ENCODE assay signal across 10 cellular contexts in the genomic region with DNA sequence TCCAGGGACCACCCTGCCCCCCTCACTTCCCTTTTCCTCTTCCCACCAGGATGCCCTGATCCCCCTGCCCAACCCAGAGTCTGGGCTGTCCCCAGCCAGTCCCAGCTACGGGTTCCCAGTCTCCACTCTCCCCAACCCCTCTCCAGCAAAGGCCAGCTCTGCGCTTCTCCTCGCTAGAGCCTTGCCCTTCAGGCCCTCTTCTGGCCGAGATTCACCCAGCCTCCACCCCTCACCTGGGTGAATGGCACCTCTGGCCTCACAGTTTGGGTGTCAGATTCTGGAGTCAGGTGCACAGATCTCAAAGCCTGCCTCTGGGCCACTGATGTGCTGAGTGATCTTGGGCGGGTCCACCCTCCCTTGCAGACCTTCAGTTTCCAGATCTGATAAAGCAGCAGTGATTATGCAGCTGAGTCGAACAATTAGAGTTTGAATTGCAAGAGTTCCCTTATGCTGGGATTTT.
A peak's percentile ranks its signal among the peaks of the same experiment; 100 is the strongest.
DNase-seq lines count a peak whose midpoint lies in the region; ATAC-seq and TF ChIP-seq lines count a peak whose summit lies in the region.
"Had no signal": no experiment of that assay in that cellular context is flagged by ENCODE, and none has a peak within 500 bp of the region (broad histone marks: within the 10 kb centered on the region; RNA-seq: fewer than 3 reads in every experiment).

No MANE protein-coding gene starts in this region.

- H3K27ac Mint-ChIP-seq in GM23338 (no peak overlapping the region), chondrocyte (ENCODE audit: unreplicated experiment) (peak overlapping the region; percentile 65), MCF 10A (ENCODE audit: low read depth, unreplicated experiment) (no peak overlapping the region)
- H3K27ac Mint-ChIP-seq: nephron had no signal

- H3K27me3 Mint-ChIP-seq in GM23338 (ENCODE audit: insufficient read depth, low read depth, poor library complexity) = peaks cover 34% of the 10 kb centered on the region
- H3K27me3 Mint-ChIP-seq in chondrocyte (ENCODE audit: low read depth) = peaks cover 1% of the 10 kb centered on the region
- peaks cover 11% of the 10 kb centered on the region for H3K27me3 Mint-ChIP-seq in MCF 10A (ENCODE audit: insufficient read depth, unreplicated experiment)

- H3K9ac ChIP-seq in BLaER1 = peak overlapping the region; percentile 15; the same call in 1 of the 2 replicates

- peaks cover 38% of the 10 kb centered on the region for H3K4me1 ChIP-seq in BLaER1
- peaks cover 6% of the 10 kb centered on the region for H3K4me1 ChIP-seq in GM23338 (ENCODE audit: insufficient read depth)
- peaks cover 3% of the 10 kb centered on the region for H3K4me1 ChIP-seq in mucosa of descending colon (ENCODE audit: low read depth)
- H3K4me1 ChIP-seq: Caco-2 had no signal

- TF ChIP-seq CTCF in GM23338 (conservative IDR thresholded peaks at IDR 0.05; ENCODE audit: low read depth in 2 of 2) = peak in 1 of 2 experiments; percentile 35; a peak in 2 of 4 replicates
- no peak for TF ChIP-seq CTCF in chondrocyte (IDR thresholded peaks at IDR 0.05)
- TF ChIP-seq CTCF in mucosa of descending colon (IDR thresholded peaks at IDR 0.05) = no peak
- no peak for TF ChIP-seq CTCF in MCF 10A (IDR thresholded peaks at IDR 0.05; ENCODE audit: unreplicated experiment)

- POLR2A ChIA-PET in MCF 10A (lab: Yijun Ruan, JAX) = interaction anchor here (0.7 kb wide), 1 partner anchor 55 kb away, joined by 3 read pairs; no protein-coding TSS in a partner anchor

- no peaks in the 10 kb centered on the region for H3K79me2 ChIP-seq in GM23338 (replicated peaks; ENCODE audit: insufficient read depth)

- peak; percentile 72 for ATAC-seq in GM23338
- ATAC-seq in mucosa of descending colon = peak; percentile 13

- H3K9me2 ChIP-seq in GM23338 (ENCODE audit: insufficient read depth) = no peaks in the 10 kb centered on the region

- peak overlapping the region; percentile 100 for H2AFZ ChIP-seq in GM23338

- peaks cover 9% of the 10 kb centered on the region for H3K36me3 Mint-ChIP-seq in GM23338 (ENCODE audit: low read depth)
- H3K36me3 Mint-ChIP-seq in chondrocyte (ENCODE audit: low read depth) = no peaks in the 10 kb centered on the region
- no peaks in the 10 kb centered on the region for H3K36me3 Mint-ChIP-seq in MCF 10A (ENCODE audit: insufficient read depth, unreplicated experiment)

- no peak overlapping the region for H3K4me3 ChIP-seq in BLaER1
- H3K4me3 ChIP-seq in GM23338 = no peak overlapping the region
- H3K4me3 ChIP-seq in mucosa of descending colon = no peak overlapping the region

- CTCF ChIA-PET in MCF 10A (lab: Yijun Ruan, JAX) = no interaction called here

- H3K9me3 ChIP-seq in BLaER1 (no peaks in the 10 kb centered on the region), mucosa of descending colon (no peaks in the 10 kb centered on the region)
- H3K9me3 ChIP-seq: Caco-2 had no signal

- no peaks in the 10 kb centered on the region for H3F3A ChIP-seq in GM23338 (replicated peaks; ENCODE audit: low read depth)

- no TSS peak for BruUV-seq in MCF 10A (replicated peaks; lab: Mats Ljungman, UMichigan)

- H3K4me3 Mint-ChIP-seq in GM23338 (no peak overlapping the region), chondrocyte (ENCODE audit: unreplicated experiment) (no peak overlapping the region), MCF 10A (ENCODE audit: unreplicated experiment) (no peak overlapping the region)
- H3K4me3 Mint-ChIP-seq: nephron had no signal

- H3K4me2 ChIP-seq in BLaER1 (peak overlapping the region; percentile 73), GM23338 (peak overlapping the region; percentile 70)

- peaks cover 12% of the 10 kb centered on the region for H3K9me3 Mint-ChIP-seq in GM23338
- no peaks in the 10 kb centered on the region for H3K9me3 Mint-ChIP-seq in chondrocyte (ENCODE audit: low read depth)
- H3K9me3 Mint-ChIP-seq in MCF 10A (ENCODE audit: unreplicated experiment) = no peaks in the 10 kb centered on the region

- no peaks in the 10 kb centered on the region for H3K36me3 ChIP-seq in BLaER1
- no peaks in the 10 kb centered on the region for H3K36me3 ChIP-seq in GM23338 (ENCODE audit: insufficient read depth)
- no peaks in the 10 kb centered on the region for H3K36me3 ChIP-seq in mucosa of descending colon (ENCODE audit: low read depth)

- intact Hi-C loops in mucosa of descending colon (cut with DNase I, micrococcal nuclease) (loop anchor here in 1 of 2 donors (5.0 kb wide), 1 partner anchor 239 kb away; no protein-coding TSS in a partner anchor), MCF 10A (cut with micrococcal nuclease) (loop anchor here (1.0 to 5.0 kb wide), 3 partner anchors 185 to 241 kb away; a partner anchor contains a TSS)

- no peaks in the 10 kb centered on the region for H4K20me1 ChIP-seq in BLaER1
- H4K20me1 ChIP-seq in GM23338 (replicated peaks; ENCODE audit: insufficient read depth) = no peaks in the 10 kb centered on the region

- H3K4me1 Mint-ChIP-seq in GM23338 (peaks cover 24% of the 10 kb centered on the region), chondrocyte (ENCODE audit: low read depth) (peaks cover 25% of the 10 kb centered on the region), MCF 10A (ENCODE audit: insufficient read depth, unreplicated experiment) (peaks cover 5% of the 10 kb centered on the region)

- H3K27ac ChIP-seq in BLaER1 = no peak overlapping the region
- no peak overlapping the region for H3K27ac ChIP-seq in GM23338 (ENCODE audit: low read depth)

- H3K27me3 ChIP-seq in BLaER1 (no peaks in the 10 kb centered on the region), GM23338 (ENCODE audit: insufficient read depth) (no peaks in the 10 kb centered on the region)

- DNase-seq in GM23338 (ENCODE audit: low spot score) = peak; percentile 32
- no peak for DNase-seq in chondrocyte (ENCODE audit: low spot score)
- DNase-seq in mucosa of descending colon = no peak
- no peak for DNase-seq in MCF 10A (ENCODE audit: unreplicated experiment)
- DNase-seq in NCI-H2029 (lab: John Stamatoyannopoulos, UW) = no peak
- no peak for DNase-seq in dermis blood vessel endothelial cell
- DNase-seq: NCI-H1417 treated with DMSO at 0.1 percent for 48 hours had no signal

TF ChIP-seq in GM23338, 12 proteins besides CTCF, POLR2A, EP300 and RAD21 (continues in another document):
- TF ChIP-seq NANOG (IDR thresholded peaks at IDR 0.05; ENCODE audit: borderline replicate concordance) (no peak), EZH2phosphoT487 (IDR thresholded peaks at IDR 0.05; ENCODE audit: unreplicated experiment) (no peak), ZNF331 (CRISPR knock-in tag; IDR thresholded peaks at IDR 0.05; ENCODE audit: low read depth) (no peak), STAT1 (IDR thresholded peaks at IDR 0.05; ENCODE audit: unreplicated experiment) (no peak), ZNF114 (CRISPR knock-in tag; IDR thresholded peaks at IDR 0.05) (no peak), POLR2AphosphoS5 (IDR thresholded peaks at IDR 0.05; ENCODE audit: low read depth) (no peak), CREB1 (CRISPR knock-in tag; IDR thresholded peaks at IDR 0.05; ENCODE audit: low read depth) (no peak), EZH2 (IDR thresholded peaks at IDR 0.05; ENCODE audit: low read depth, unreplicated experiment) (no peak)
- TF ChIP-seq, protein P1, sequence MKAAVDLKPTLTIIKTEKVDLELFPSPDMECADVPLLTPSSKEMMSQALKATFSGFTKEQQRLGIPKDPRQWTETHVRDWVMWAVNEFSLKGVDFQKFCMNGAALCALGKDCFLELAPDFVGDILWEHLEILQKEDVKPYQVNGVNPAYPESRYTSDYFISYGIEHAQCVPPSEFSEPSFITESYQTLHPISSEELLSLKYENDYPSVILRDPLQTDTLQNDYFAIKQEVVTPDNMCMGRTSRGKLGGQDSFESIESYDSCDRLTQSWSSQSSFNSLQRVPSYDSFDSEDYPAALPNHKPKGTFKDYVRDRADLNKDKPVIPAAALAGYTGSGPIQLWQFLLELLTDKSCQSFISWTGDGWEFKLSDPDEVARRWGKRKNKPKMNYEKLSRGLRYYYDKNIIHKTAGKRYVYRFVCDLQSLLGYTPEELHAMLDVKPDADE (IDR thresholded peaks at IDR 0.05) = no peak
- TF ChIP-seq, protein P2, sequence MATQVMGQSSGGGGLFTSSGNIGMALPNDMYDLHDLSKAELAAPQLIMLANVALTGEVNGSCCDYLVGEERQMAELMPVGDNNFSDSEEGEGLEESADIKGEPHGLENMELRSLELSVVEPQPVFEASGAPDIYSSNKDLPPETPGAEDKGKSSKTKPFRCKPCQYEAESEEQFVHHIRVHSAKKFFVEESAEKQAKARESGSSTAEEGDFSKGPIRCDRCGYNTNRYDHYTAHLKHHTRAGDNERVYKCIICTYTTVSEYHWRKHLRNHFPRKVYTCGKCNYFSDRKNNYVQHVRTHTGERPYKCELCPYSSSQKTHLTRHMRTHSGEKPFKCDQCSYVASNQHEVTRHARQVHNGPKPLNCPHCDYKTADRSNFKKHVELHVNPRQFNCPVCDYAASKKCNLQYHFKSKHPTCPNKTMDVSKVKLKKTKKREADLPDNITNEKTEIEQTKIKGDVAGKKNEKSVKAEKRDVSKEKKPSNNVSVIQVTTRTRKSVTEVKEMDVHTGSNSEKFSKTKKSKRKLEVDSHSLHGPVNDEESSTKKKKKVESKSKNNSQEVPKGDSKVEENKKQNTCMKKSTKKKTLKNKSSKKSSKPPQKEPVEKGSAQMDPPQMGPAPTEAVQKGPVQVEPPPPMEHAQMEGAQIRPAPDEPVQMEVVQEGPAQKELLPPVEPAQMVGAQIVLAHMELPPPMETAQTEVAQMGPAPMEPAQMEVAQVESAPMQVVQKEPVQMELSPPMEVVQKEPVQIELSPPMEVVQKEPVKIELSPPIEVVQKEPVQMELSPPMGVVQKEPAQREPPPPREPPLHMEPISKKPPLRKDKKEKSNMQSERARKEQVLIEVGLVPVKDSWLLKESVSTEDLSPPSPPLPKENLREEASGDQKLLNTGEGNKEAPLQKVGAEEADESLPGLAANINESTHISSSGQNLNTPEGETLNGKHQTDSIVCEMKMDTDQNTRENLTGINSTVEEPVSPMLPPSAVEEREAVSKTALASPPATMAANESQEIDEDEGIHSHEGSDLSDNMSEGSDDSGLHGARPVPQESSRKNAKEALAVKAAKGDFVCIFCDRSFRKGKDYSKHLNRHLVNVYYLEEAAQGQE (IDR thresholded peaks at IDR 0.05; ENCODE audit: unreplicated experiment) = no peak
